Comparison of ENCODE assay signal across 9 cellular contexts in genomic region chr17:40307001-40307690, GRCh38. TPM values are rescaled to one million over a fixed set of nuclear protein-coding genes. Genes with fewer than 3 reads are reported as not detected.
DNase-seq lines count a peak whose midpoint lies in the region; ATAC-seq and TF ChIP-seq lines count a peak whose summit lies in the region.
"Had no signal": no experiment of that assay in that cellular context is flagged by ENCODE, and none has a peak within 500 bp of the region (broad histone marks: within the 10 kb centered on the region; RNA-seq: fewer than 3 reads in every experiment).

No MANE protein-coding gene starts in this region.

- H3K9ac ChIP-seq in neural progenitor cell: no peak overlapping the region

- no peak for TF ChIP-seq CTCF in neural progenitor cell (IDR thresholded peaks at IDR 0.05)

- peaks cover 46% of the 10 kb centered on the region for H3F3A ChIP-seq in neural progenitor cell (ENCODE audit: low read depth)

- H3K79me2 ChIP-seq in neural progenitor cell (ENCODE audit: low read depth): no peaks in the 10 kb centered on the region

- ATAC-seq in GM21717 (IDR thresholded peaks at IDR 0.05; ENCODE audit: unreplicated experiment): no peak
- ATAC-seq in GM19452 (IDR thresholded peaks at IDR 0.05; ENCODE audit: unreplicated experiment): no peak

- peaks cover 33% of the 10 kb centered on the region for H3K4me1 Mint-ChIP-seq in neural progenitor cell

- H3K4me2 ChIP-seq in neural progenitor cell: peak overlapping the region; percentile 59

- no peak overlapping the region for H3K27ac ChIP-seq in neural progenitor cell

- no peak overlapping the region for H3K4me3 Mint-ChIP-seq in neural progenitor cell

- no peak overlapping the region for H3K27ac Mint-ChIP-seq in neural progenitor cell

- H3K9me3 Mint-ChIP-seq in neural progenitor cell: no peaks in the 10 kb centered on the region

- no peak overlapping the region for H3K4me3 ChIP-seq in neural progenitor cell

- H4K20me1 ChIP-seq in neural progenitor cell (ENCODE audit: low read depth): peaks cover 21% of the 10 kb centered on the region

- no peaks in the 10 kb centered on the region for H3K9me3 ChIP-seq in neural progenitor cell (ENCODE audit: low read depth)

- peaks cover 11% of the 10 kb centered on the region for H3K27me3 Mint-ChIP-seq in neural progenitor cell (ENCODE audit: insufficient read depth, low read depth)

- no peaks in the 10 kb centered on the region for H3K27me3 ChIP-seq in neural progenitor cell

- DNase-seq in DMS 273 treated with DMSO at 0.1 percent for 48 hours (lab: John Stamatoyannopoulos, UW) (peak; percentile 90), NCI-H2081 treated with DMSO at 0.1 percent for 48 hours (lab: John Stamatoyannopoulos, UW) (peak; percentile 57), ecto neural progenitor cell (ENCODE audit: low spot score) (peak; percentile 56), neural progenitor cell (ENCODE audit: low spot score) (peak; percentile 60), SHP77 treated with DMSO at 0.1 percent for 48 hours (lab: John Stamatoyannopoulos, UW) (no peak), amniotic stem cell (lab: John Stamatoyannopoulos, UW) (no peak)

- H3K36me3 Mint-ChIP-seq in neural progenitor cell: no peaks in the 10 kb centered on the region

- no peak overlapping the region for H2AFZ ChIP-seq in neural progenitor cell (replicated peaks)

- peaks cover 47% of the 10 kb centered on the region for H3K4me1 ChIP-seq in neural progenitor cell

- H3K36me3 ChIP-seq in neural progenitor cell: no peaks in the 10 kb centered on the region

RNA-seq across cellular contexts. Expression of gene RARA, which starts 1.8 kb away (rescaled TPM):
- total RNA-seq in neural progenitor cell (ENCODE audit: low replicate concordance): 9.0 and 9.4 TPM in 2 replicates

RNA-seq across cellular contexts. Expression of gene CDC6, which starts 19.5 kb away (rescaled TPM):
- total RNA-seq in neural progenitor cell (ENCODE audit: low replicate concordance): 54.6 and 65.3 TPM in 2 replicates

RNA-seq across cellular contexts. Expression of gene GJD3, which starts 57.4 kb away (rescaled TPM):
- not detected in 2 replicates for total RNA-seq in neural progenitor cell (ENCODE audit: low replicate concordance)
- total RNA-seq: T-helper 2 cell treated with Interferon-gamma antibody and Interleukin-4, amounts not matched to agents 100 ng/mL and 5 ng/mL, for 36 hours had no signal

Comparison
In these comparisons a context has a peak if more than half of its experiments do, and no peak if none do; other contexts are left out.
1. DNase-seq: peak in DMS 273 treated with DMSO at 0.1 percent for 48 hours (single experiment), NCI-H2081 treated with DMSO at 0.1 percent for 48 hours (single experiment), ecto neural progenitor cell (single experiment) and neural progenitor cell (single experiment); none in SHP77 treated with DMSO at 0.1 percent for 48 hours (single experiment) and amniotic stem cell (single experiment).